ENCODE assay signal across 8 cellular contexts in genomic region chrX:83845397-83845796, GRCh38. TPM values are rescaled to one million over a fixed set of nuclear protein-coding genes. Genes with fewer than 3 reads are reported as not detected.
DNase-seq lines count a peak whose midpoint lies in the region; FAIRE-seq and TF ChIP-seq lines count a peak whose summit lies in the region.

No MANE protein-coding gene starts in this region.

- no peak for FAIRE-seq in H54 (lab: Jason Lieb, UNC)

- no peak overlapping the region for H3K4me3 ChIP-seq in Karpas-422 (ENCODE audit: low read length)
- H3K4me3 ChIP-seq in fibroblast of the aortic adventitia (ENCODE audit: low read depth, low read length) = no peak overlapping the region

- DNase-seq in A172 (ENCODE audit: low spot score) = peak; percentile 0
- peak; percentile 14 for DNase-seq in GM10266 (ENCODE audit: extremely low spot score)
- DNase-seq in H54 (ENCODE audit: insufficient read length, low spot score) = peak; percentile 0
- DNase-seq in Karpas-422 = peak; percentile 78
- DNase-seq in RPMI8226 = peak; percentile 23
- peak; percentile 23 for DNase-seq in fibroblast of the aortic adventitia (ENCODE audit: low read depth)
- DNase-seq in superior temporal gyrus (ENCODE audit: extremely low spot score) = peak; percentile 24
- no peak for DNase-seq in middle frontal gyrus (ENCODE audit: extremely low spot score, low spot score)

- H3K27ac ChIP-seq in Karpas-422 (ENCODE audit: low read length) = no peak overlapping the region

- no peaks in the 10 kb centered on the region for H3K27me3 ChIP-seq in Karpas-422 (ENCODE audit: low read length)

- no peak overlapping the region for H2AFZ ChIP-seq in Karpas-422 (ENCODE audit: low read length)

- H3K4me1 ChIP-seq in Karpas-422 (ENCODE audit: low read length) = no peaks in the 10 kb centered on the region

- no peaks in the 10 kb centered on the region for H3K9me2 ChIP-seq in Karpas-422 (replicated peaks; ENCODE audit: insufficient read depth, low read length)

- H3K36me3 ChIP-seq in Karpas-422 (ENCODE audit: insufficient read depth, low read length) = no peaks in the 10 kb centered on the region

- H4K20me1 ChIP-seq in Karpas-422 (ENCODE audit: insufficient read depth, low read depth, low read length) = no peaks in the 10 kb centered on the region

- no peak overlapping the region for H3K4me2 ChIP-seq in Karpas-422 (ENCODE audit: low read depth, low read length, poor library complexity, severe bottlenecking)

- peaks cover 5% of the 10 kb centered on the region; the same call in 1 of the 2 replicates for H3K9me3 ChIP-seq in Karpas-422 (ENCODE audit: low read length)

- TF ChIP-seq CTCF in GM10266 (IDR thresholded peaks at IDR 0.05; ENCODE audit: control insufficient read depth, insufficient read depth, low read depth, missing control alignments) (peak; percentile 58), fibroblast of the aortic adventitia (IDR thresholded peaks at IDR 0.05; ENCODE audit: insufficient read depth, low read length) (peak; percentile 82)

- no peak for TF ChIP-seq POLR2A in H54 (IDR thresholded peaks at IDR 0.05; ENCODE audit: low read depth, low read length)

- H3K79me2 ChIP-seq in Karpas-422 (ENCODE audit: low read length) = no peaks in the 10 kb centered on the region

- H3K9ac ChIP-seq in Karpas-422 (ENCODE audit: low read length) = no peak overlapping the region

RNA-seq across cellular contexts. Expression of gene CYLC1, which starts 15.5 kb away (rescaled TPM):
- not detected in 2 replicates for total RNA-seq in A172 (2014; rRNA removed; shearing (Covaris generic))
- not detected in 2 replicates for total RNA-seq in Karpas-422 (2014; rRNA removed; shearing (Covaris generic); ENCODE audit: low replicate concordance)
- total RNA-seq in fibroblast of the aortic adventitia (ENCODE audit: low replicate concordance) = not detected in 2 replicates
